In genomic region chr6:127069659-127070279, GRCh38 we compare ENCODE assay signal across 7 cellular contexts. TPM values are rescaled to one million over a fixed set of nuclear protein-coding genes. Genes with fewer than 3 reads are reported as not detected.
DNase-seq lines count a peak whose midpoint lies in the region; ATAC-seq and TF ChIP-seq lines count a peak whose summit lies in the region.

No MANE protein-coding gene starts in this region.

- peak; percentile 55 for DNase-seq in GM23248
- DNase-seq in NCI-H1105 (lab: John Stamatoyannopoulos, UW), result peak; percentile 6
- peak; percentile 15 to 19 for DNase-seq in erythroblast (lab: John Stamatoyannopoulos, UW)
- DNase-seq in retinal pigment epithelial cell (ENCODE audit: low read depth), result no peak

- no peak overlapping the region for H3K9ac ChIP-seq in GM23248

- H3K36me3 ChIP-seq in GM23248 (ENCODE audit: low read depth), result no peaks in the 10 kb centered on the region

- no peaks in the 10 kb centered on the region for H3F3A ChIP-seq in GM23248 (ENCODE audit: insufficient read depth)

- ATAC-seq in HG02970 (IDR thresholded peaks at IDR 0.05; ENCODE audit: low FRiP score, unreplicated experiment) (no peak), esophagus mucosa (no peak)

- no peak overlapping the region for H2AFZ ChIP-seq in GM23248

- TF ChIP-seq CTCF in GM12875 (IDR thresholded peaks at IDR 0.05; ENCODE audit: borderline replicate concordance, insufficient read depth, low read depth, low read length), result 0 out of 2 replicates have a peak, but pooled peaks have one; percentile 7
- TF ChIP-seq CTCF in retinal pigment epithelial cell (conservative IDR thresholded peaks at IDR 0.05; ENCODE audit: low read depth, low read length), result peak; percentile 63

- no peaks in the 10 kb centered on the region for H3K4me1 ChIP-seq in GM23248 (ENCODE audit: insufficient read depth)

- no peaks in the 10 kb centered on the region for H4K20me1 ChIP-seq in GM23248 (ENCODE audit: insufficient read depth)

- H3K79me2 ChIP-seq in GM23248 (ENCODE audit: insufficient read depth), result no peaks in the 10 kb centered on the region

- H3K4me3 ChIP-seq in GM12875 (ENCODE audit: low read depth, low read length) (no peak overlapping the region), GM23248 (no peak overlapping the region), retinal pigment epithelial cell (ENCODE audit: low read length) (no peak overlapping the region)

- no peak for TF ChIP-seq POLR2A in erythroblast (IDR thresholded peaks at IDR 0.05; ENCODE audit: low read length)

- H3K4me2 ChIP-seq in GM23248 (ENCODE audit: unreplicated experiment), result no peak overlapping the region

- no peaks in the 10 kb centered on the region for H3K9me3 ChIP-seq in GM23248 (ENCODE audit: low read depth)

- in situ Hi-C loops in GM23248 (cut with MboI), result no loop called here

- 69 to 73% methylated on average over 3 of the region's 3 CpGs for WGBS in GM23248 (ENCODE audit: low coverage in 1 of 2, low lambda C conversion rate in 2 of 2, missing lambda C conversion rate in 2 of 2), 2 experiments

- no peaks in the 10 kb centered on the region for H3K27me3 ChIP-seq in GM23248 (replicated peaks; ENCODE audit: insufficient read depth)

- H3K9me2 ChIP-seq in GM23248 (ENCODE audit: insufficient read depth), result no peaks in the 10 kb centered on the region

- H3K27ac ChIP-seq in GM23248, result no peak overlapping the region

RNA-seq across cellular contexts. Expression of gene RSPO3, which starts 48.7 kb away (rescaled TPM):
- 0.13 and 1.4 TPM in 2 replicates for total RNA-seq in GM23248 (2014; rRNA removed; shearing (Covaris generic))
- polyA plus RNA-seq in GM23248 (2016; fragmentation: Nextera tagmentation; extraction: Ambion mirVana), result 2.9 and 4.1 TPM in 2 replicates
- total RNA-seq in esophagus mucosa, result 1.4 TPM
